ENCODE assay signal across 12 cellular contexts in genomic region chr2:7007488-7007845, GRCh38.
DNase-seq lines count a peak whose midpoint lies in the region; ATAC-seq and TF ChIP-seq lines count a peak whose summit lies in the region.
"Had no signal": no experiment of that assay in that cellular context is flagged by ENCODE, and none has a peak within 500 bp of the region (broad histone marks: within the 10 kb centered on the region; RNA-seq: fewer than 3 reads in every experiment).

No MANE protein-coding gene starts in this region.

- H3K27ac ChIP-seq in heart right ventricle (peak overlapping the region; percentile 67 to 89 (median 82)), SK-N-SH (ENCODE audit: low read depth in 2 of 2, low read length in 1 of 2) (peak overlapping the region; percentile 99), vagina (peak overlapping the region; percentile 86), trophoblast cell (ENCODE audit: low read depth, low read length) (no peak overlapping the region)
- H3K27ac ChIP-seq: epithelial cell of prostate, SJSA1 had no signal

- no peak overlapping the region for H3K18ac ChIP-seq in trophoblast cell (ENCODE audit: low read length)

- H4K20me1 ChIP-seq in SK-N-SH (ENCODE audit: insufficient read depth), result no peaks in the 10 kb centered on the region

- H4K12ac ChIP-seq in trophoblast cell (ENCODE audit: low read depth, low read length), result no peak overlapping the region

- H3K9me3 ChIP-seq in heart right ventricle (no peaks in the 10 kb centered on the region), SK-N-SH (no peaks in the 10 kb centered on the region), vagina (no peaks in the 10 kb centered on the region), trophoblast cell (ENCODE audit: insufficient read depth, low read depth, low read length) (no peaks in the 10 kb centered on the region)
- H3K9me3 ChIP-seq: SJSA1 had no signal

- TF ChIP-seq POLR2A in vagina (IDR thresholded peaks at IDR 0.05), result no peak

- no peaks in the 10 kb centered on the region for H3K36me3 ChIP-seq in heart right ventricle
- peaks cover 0 to 2% of the 10 kb centered on the region in 2 experiments for H3K36me3 ChIP-seq in SK-N-SH (replicated peaks in 1 of 2; ENCODE audit: control insufficient read depth in 1 of 2, insufficient read depth in 2 of 2, low read length in 1 of 2)
- no peaks in the 10 kb centered on the region for H3K36me3 ChIP-seq in vagina
- no peaks in the 10 kb centered on the region for H3K36me3 ChIP-seq in trophoblast cell (ENCODE audit: control insufficient read depth in 1 of 2, insufficient read depth in 2 of 2, low read length in 2 of 2)
- H3K36me3 ChIP-seq: SJSA1 had no signal

- ATAC-seq in heart right ventricle (no peak), Right ventricle myocardium superior (ENCODE audit: poor library complexity) (no peak), natural killer cell (peak in 2 of 3 donors; percentile 13 to 59), GM21576 (IDR thresholded peaks at IDR 0.05; ENCODE audit: unreplicated experiment) (no peak)
- ATAC-seq in activated CD8-positive, alpha-beta memory T cell treated with anti-CD3 and anti-CD28 coated beads, Interleukin-2, amount 10 ng/mL, durations not matched to agents 7 days and 5 days, result no peak

- TF ChIP-seq EP300 in SK-N-SH (IDR thresholded peaks at IDR 0.05; ENCODE audit: borderline replicate concordance in 1 of 2, low read depth in 1 of 2, low read length in 1 of 2), result no peak

- no peaks in the 10 kb centered on the region for H3K9me3 Mint-ChIP-seq in natural killer cell
- H3K9me3 Mint-ChIP-seq in activated CD8-positive, alpha-beta memory T cell treated with anti-CD3 and anti-CD28 coated beads, Interleukin-2, amount 10 ng/mL, durations not matched to agents 7 days and 5 days (ENCODE audit: low read depth), result no peaks in the 10 kb centered on the region

- H3K79me1 ChIP-seq in trophoblast cell (ENCODE audit: low read length), result no peaks in the 10 kb centered on the region

- DNase-seq in heart right ventricle, result no peak
- DNase-seq in Right ventricle myocardium superior, result no peak
- no peak for DNase-seq in SK-N-SH
- DNase-seq in natural killer cell, result no peak
- DNase-seq in vagina (ENCODE audit: extremely low spot score in 2 of 2), result no peak
- DNase-seq in activated CD8-positive, alpha-beta memory T cell treated with anti-CD3 and anti-CD28 coated beads, Interleukin-2, amount 10 ng/mL, durations not matched to agents 7 days and 5 days, result no peak
- no peak for DNase-seq in trophoblast cell
- DNase-seq: activated CD4-positive, alpha-beta T cell treated with anti-CD3 and anti-CD28 coated beads, Interleukin-2, amount 50 U/mL, for 4 hours; NCI-H524 treated with DMSO at 0.1 percent for 48 hours had no signal

- no peak overlapping the region for H2BK120ac ChIP-seq in trophoblast cell (ENCODE audit: insufficient read depth, low read length, poor library complexity)

- H4K91ac ChIP-seq in trophoblast cell (ENCODE audit: low read depth, low read length), result no peak overlapping the region

- H3K27ac Mint-ChIP-seq in natural killer cell, result peak overlapping the region; percentile 15 to 36
- no peak overlapping the region for H3K27ac Mint-ChIP-seq in activated CD8-positive, alpha-beta memory T cell treated with anti-CD3 and anti-CD28 coated beads, Interleukin-2, amount 10 ng/mL, durations not matched to agents 7 days and 5 days

- H3K79me2 ChIP-seq in SK-N-SH (ENCODE audit: insufficient read depth) (no peaks in the 10 kb centered on the region), trophoblast cell (ENCODE audit: control insufficient read depth, insufficient read depth, low read length, poor library complexity) (no peaks in the 10 kb centered on the region)

- H3K4me3 ChIP-seq in heart right ventricle (peak overlapping the region in 5 of 10 donors; percentile 16 to 26 (median 23)), SK-N-SH (ENCODE audit: low read depth in 2 of 2, low read length in 1 of 2) (no peak overlapping the region), vagina (peak overlapping the region in 1 of 2 donors; percentile 7), trophoblast cell (ENCODE audit: low read depth, low read length) (no peak overlapping the region)
- H3K4me3 ChIP-seq: SJSA1 had no signal

- H2AFZ ChIP-seq in SK-N-SH (ENCODE audit: low read depth) (no peak overlapping the region), trophoblast cell (ENCODE audit: insufficient read depth, low read length, poor library complexity) (no peak overlapping the region)

- TF ChIP-seq CTCF in heart right ventricle (IDR thresholded peaks at IDR 0.05) (no peak), SK-N-SH (IDR thresholded peaks at IDR 0.05) (no peak), natural killer cell (IDR thresholded peaks at IDR 0.05) (no peak), vagina (IDR thresholded peaks at IDR 0.05) (no peak)

- H3K4me3 Mint-ChIP-seq in natural killer cell, result no peak overlapping the region
- no peak overlapping the region for H3K4me3 Mint-ChIP-seq in activated CD8-positive, alpha-beta memory T cell treated with anti-CD3 and anti-CD28 coated beads, Interleukin-2, amount 10 ng/mL, durations not matched to agents 7 days and 5 days

- H3K4ac ChIP-seq in trophoblast cell (ENCODE audit: low read depth, low read length), result no peak overlapping the region

- no peak overlapping the region for H2AK5ac ChIP-seq in trophoblast cell (ENCODE audit: low read length)

- CTCF ChIA-PET in SK-N-SH (lab: Yijun Ruan, JAX), result interaction anchor here (0.6 to 17.6 kb wide), 18 partner anchors 9 to 130 kb away, joined by 3 to 437 read pairs (median 5); partner anchors contain the start of genes RNF144A and RSAD2
- CTCF ChIA-PET in activated CD8-positive, alpha-beta memory T cell treated with anti-CD3 and anti-CD28 coated beads, Interleukin-2, amount 10 ng/mL, durations not matched to agents 7 days and 5 days (lab: Charles Lee), result no interaction called here

- H3K27me3 Mint-ChIP-seq in natural killer cell (ENCODE audit: low read depth in 2 of 2), result no peaks in the 10 kb centered on the region
- H3K27me3 Mint-ChIP-seq in activated CD8-positive, alpha-beta memory T cell treated with anti-CD3 and anti-CD28 coated beads, Interleukin-2, amount 10 ng/mL, durations not matched to agents 7 days and 5 days, result no peaks in the 10 kb centered on the region

- peaks cover 29 to 82% (median 61%) of the 10 kb centered on the region in 9 donors for H3K4me1 ChIP-seq in heart right ventricle
- peaks cover 29 to 72% of the 10 kb centered on the region in 2 experiments for H3K4me1 ChIP-seq in SK-N-SH (ENCODE audit: control insufficient read depth in 1 of 2, insufficient read depth in 2 of 2, low read depth in 1 of 2, low read length in 1 of 2)
- H3K4me1 ChIP-seq in vagina, result peaks cover 52% of the 10 kb centered on the region
- H3K4me1 ChIP-seq in trophoblast cell (ENCODE audit: control insufficient read depth in 1 of 2, insufficient read depth in 2 of 2, low read length in 2 of 2), result no peaks in the 10 kb centered on the region

- POLR2A ChIA-PET in SK-N-SH (lab: Yijun Ruan, JAX), result interaction anchor here (0.9 to 2.0 kb wide), 8 partner anchors 9 to 1674 kb away, joined by 3 to 13 read pairs (median 4); partner anchors contain the start of gene ID2

- intact Hi-C loops in heart right ventricle (cut with DNase I), result loop anchor here in 3 of 10 donors (5.0 kb wide), 2 partner anchors 85 to 90 kb away; partner anchors contain the start of gene RNF144A (in 2 of the 3)
- intact Hi-C loops in Right ventricle myocardium superior (cut with DNase I), result no loop called here
- intact Hi-C loops in natural killer cell (cut with micrococcal nuclease), result no loop called here
- intact Hi-C loops in vagina (cut with DNase I), result no loop called here

- no peak overlapping the region for H4K8ac ChIP-seq in trophoblast cell (ENCODE audit: low read depth, low read length)

- TF ChIP-seq RAD21 in SK-N-SH (IDR thresholded peaks at IDR 0.05; ENCODE audit: low read length), result no peak

- H3K27me3 ChIP-seq in heart right ventricle, result no peaks in the 10 kb centered on the region
- no peaks in the 10 kb centered on the region for H3K27me3 ChIP-seq in SK-N-SH (ENCODE audit: insufficient read depth)
- no peaks in the 10 kb centered on the region for H3K27me3 ChIP-seq in vagina
- no peaks in the 10 kb centered on the region for H3K27me3 ChIP-seq in trophoblast cell (ENCODE audit: insufficient read depth, low read length)
- H3K27me3 ChIP-seq: SJSA1 had no signal

- H3F3A ChIP-seq in SK-N-SH (replicated peaks; ENCODE audit: insufficient read depth), result peaks cover 31% of the 10 kb centered on the region

- no peaks in the 10 kb centered on the region for H3K36me3 Mint-ChIP-seq in natural killer cell
- H3K36me3 Mint-ChIP-seq in activated CD8-positive, alpha-beta memory T cell treated with anti-CD3 and anti-CD28 coated beads, Interleukin-2, amount 10 ng/mL, durations not matched to agents 7 days and 5 days, result peaks cover 2% of the 10 kb centered on the region

- H3K4me2 ChIP-seq in SK-N-SH (peak overlapping the region; percentile 41; the same call in 1 of the 2 replicates), trophoblast cell (ENCODE audit: low read length) (no peak overlapping the region)

- H2BK5ac ChIP-seq in trophoblast cell (ENCODE audit: low read depth, low read length, poor library complexity), result no peak overlapping the region

- H3K23ac ChIP-seq in trophoblast cell (ENCODE audit: low read length), result no peak overlapping the region

- H3K9ac ChIP-seq in SK-N-SH (no peak overlapping the region; the same call in 1 of the 2 replicates), trophoblast cell (ENCODE audit: low read length) (no peak overlapping the region)

- WGBS in heart right ventricle, 2 donors, result 53 to 64% methylated on average over 9 of the region's 9 CpGs
- WGBS in SK-N-SH (ENCODE audit: low lambda C conversion rate), result 71% methylated on average over 8 of the region's 9 CpGs
- no CpG with 5 or more reads among the region's 9 CpGs for WGBS in trophoblast cell (ENCODE audit: extremely low coverage, insufficient coverage, insufficient read length)

- H3K4me1 Mint-ChIP-seq in natural killer cell, result peaks cover 21 to 23% of the 10 kb centered on the region in 2 donors
- H3K4me1 Mint-ChIP-seq in activated CD8-positive, alpha-beta memory T cell treated with anti-CD3 and anti-CD28 coated beads, Interleukin-2, amount 10 ng/mL, durations not matched to agents 7 days and 5 days, result no peaks in the 10 kb centered on the region

- no peak overlapping the region for H2BK12ac ChIP-seq in trophoblast cell (ENCODE audit: low read length)

- H3K9me2 ChIP-seq in SK-N-SH, result no peaks in the 10 kb centered on the region

- no peak overlapping the region for H3K14ac ChIP-seq in trophoblast cell (ENCODE audit: low read length)

TF ChIP-seq in SK-N-SH, 30 proteins besides CTCF, POLR2A, EP300 and RAD21 (continues in another document):
- no peak for TF ChIP-seq RFX5 (IDR thresholded peaks at IDR 0.05; ENCODE audit: low read length)
- TF ChIP-seq RCOR1 (IDR thresholded peaks at IDR 0.05; ENCODE audit: low read length), result no peak
- no peak for TF ChIP-seq TCF12 (IDR thresholded peaks at IDR 0.05)
- no peak for TF ChIP-seq YY1 (IDR thresholded peaks at IDR 0.05; ENCODE audit: low read depth)
- no peak for TF ChIP-seq GATA2 (CRISPR knock-in tag; IDR thresholded peaks at IDR 0.05)

Comparison
In these comparisons a context has a peak if more than half of its experiments do, and no peak if none do; other contexts are left out.
1. ATAC-seq: peak in natural killer cell (2 of 3); none in heart right ventricle (0 of 8), Right ventricle myocardium superior (single experiment), activated CD8-positive, alpha-beta memory T cell treated with anti-CD3 and anti-CD28 coated beads, Interleukin-2, amount 10 ng/mL, durations not matched to agents 7 days and 5 days (single experiment) and GM21576 (single experiment).